ENCODE assay signal across 8 cellular contexts in the genomic region with DNA sequence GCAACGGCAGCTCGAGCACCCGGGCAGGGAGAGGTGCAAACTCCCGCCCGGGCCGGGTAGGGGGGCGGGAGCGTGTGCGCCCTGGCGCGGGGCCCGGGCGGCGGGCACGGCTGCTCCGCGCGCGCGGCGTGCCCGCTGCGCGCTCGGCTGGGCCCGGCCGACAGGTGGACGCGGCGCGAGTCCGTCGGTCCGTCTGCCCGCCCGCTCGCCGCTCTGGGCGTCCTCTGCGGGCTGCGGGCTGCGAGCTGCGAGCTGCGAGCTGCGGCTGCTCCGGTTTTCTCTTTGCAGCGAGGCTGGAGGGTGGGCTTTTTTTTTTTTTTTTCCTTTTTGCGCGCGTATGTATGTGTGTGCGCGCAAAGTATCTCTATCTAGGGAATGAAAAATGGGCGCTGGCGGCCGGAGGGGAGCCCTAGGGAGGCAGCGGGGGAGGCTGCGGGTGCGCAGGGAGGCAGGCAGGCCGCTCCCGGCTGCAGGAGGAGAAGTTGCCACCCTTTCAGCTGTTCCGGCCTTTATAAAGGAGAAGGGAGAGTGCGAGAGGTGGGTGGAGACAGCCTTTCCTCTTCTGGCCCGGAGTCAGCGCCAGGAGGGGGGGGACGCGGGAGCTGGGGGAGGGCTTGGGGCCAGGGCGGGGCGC. TPM values are rescaled to one million over a fixed set of nuclear protein-coding genes. Genes with fewer than 3 reads are reported as not detected.
A peak's percentile ranks its signal among the peaks of the same experiment; 100 is the strongest.
DNase-seq lines count a peak whose midpoint lies in the region; ATAC-seq and TF ChIP-seq lines count a peak whose summit lies in the region.

A gene (minus strand): TSS at position 487 of the 634 bp plus-strand sequence. CDS start 1,019 bp downstream, outside the sequence.

- CTCF ChIA-PET in MCF 10A (lab: Yijun Ruan, JAX): no interaction called here
- CTCF ChIA-PET in GM10248 (lab: Yijun Ruan, JAX): interaction anchor here (0.8 kb wide), 1 partner anchor 24 kb away, joined by 3 read pairs; no protein-coding TSS in a partner anchor

- intact Hi-C loops in MCF 10A (cut with micrococcal nuclease): no loop called here

- BruUV-seq in MCF 10A (replicated peaks; lab: Mats Ljungman, UMichigan): no TSS peak

- H3K27me3 Mint-ChIP-seq in MCF 10A (ENCODE audit: insufficient read depth, unreplicated experiment): peaks cover 41% of the 10 kb centered on the region

- peak within 1 kb of the TSS; percentile 71 for H3K4me3 Mint-ChIP-seq in MCF 10A (ENCODE audit: unreplicated experiment)
- peak within 1 kb of the TSS; percentile 93 for H3K4me3 Mint-ChIP-seq in stimulated activated effector memory CD8-positive, alpha-beta T cell treated with anti-CD3 and anti-CD28 coated beads, Interleukin-12 subunit alpha, Interleukin-12 subunit beta, amount 100 ng/mL, for 72 hours

- H3K36me3 Mint-ChIP-seq in MCF 10A (ENCODE audit: insufficient read depth, unreplicated experiment): no peaks in the 10 kb centered on the region
- H3K36me3 Mint-ChIP-seq in stimulated activated effector memory CD8-positive, alpha-beta T cell treated with anti-CD3 and anti-CD28 coated beads, Interleukin-12 subunit alpha, Interleukin-12 subunit beta, amount 100 ng/mL, for 72 hours: peaks cover 16% of the 10 kb centered on the region

- no peaks in the 10 kb centered on the region for H3K9me3 Mint-ChIP-seq in MCF 10A (ENCODE audit: unreplicated experiment)
- no peaks in the 10 kb centered on the region for H3K9me3 Mint-ChIP-seq in stimulated activated effector memory CD8-positive, alpha-beta T cell treated with anti-CD3 and anti-CD28 coated beads, Interleukin-12 subunit alpha, Interleukin-12 subunit beta, amount 100 ng/mL, for 72 hours

- POLR2A ChIA-PET in MCF 10A (lab: Yijun Ruan, JAX) (interaction anchor here (0.5 to 1.7 kb wide), 4 partner anchors 9 to 1502 kb away, joined by 3 to 8 read pairs (median 4); no protein-coding TSS in a partner anchor), GM10248 (lab: Yijun Ruan, JAX) (no interaction called here)

- H3K4me1 Mint-ChIP-seq in MCF 10A (ENCODE audit: insufficient read depth, unreplicated experiment): peaks cover 28% of the 10 kb centered on the region
- peaks cover 43% of the 10 kb centered on the region for H3K4me1 Mint-ChIP-seq in stimulated activated effector memory CD8-positive, alpha-beta T cell treated with anti-CD3 and anti-CD28 coated beads, Interleukin-12 subunit alpha, Interleukin-12 subunit beta, amount 100 ng/mL, for 72 hours

- peak; percentile 56 for DNase-seq in COLO668 (lab: John Stamatoyannopoulos, UW; ENCODE audit: unreplicated experiment)
- DNase-seq in LoVo (ENCODE audit: low spot score): peak; percentile 39
- DNase-seq in MCF 10A (ENCODE audit: unreplicated experiment): no peak
- DNase-seq in kidney glomerular epithelial cell (lab: John Stamatoyannopoulos, UW): peak; percentile 60
- no peak for DNase-seq in stimulated activated effector memory CD8-positive, alpha-beta T cell treated with anti-CD3 and anti-CD28 coated beads, Interleukin-12 subunit alpha, Interleukin-12 subunit beta, amount 100 ng/mL, for 72 hours (ENCODE audit: low spot score in 2 of 2)
- DNase-seq in NK-92 (lab: John Stamatoyannopoulos, UW; ENCODE audit: unreplicated experiment): no peak
- DNase-seq in NCI-H1694 treated with DMSO at 0.1 percent for 48 hours (lab: John Stamatoyannopoulos, UW): no peak
- DNase-seq in GM10248 (ENCODE audit: extremely low spot score): no peak

- no peak within 1 kb of the TSS for H3K27ac Mint-ChIP-seq in MCF 10A (ENCODE audit: low read depth, unreplicated experiment)
- no peak within 1 kb of the TSS for H3K27ac Mint-ChIP-seq in stimulated activated effector memory CD8-positive, alpha-beta T cell treated with anti-CD3 and anti-CD28 coated beads, Interleukin-12 subunit alpha, Interleukin-12 subunit beta, amount 100 ng/mL, for 72 hours

- no peak for ATAC-seq in stimulated activated effector memory CD8-positive, alpha-beta T cell treated with anti-CD3 and anti-CD28 coated beads, Interleukin-12 subunit alpha, Interleukin-12 subunit beta, amount 100 ng/mL, for 72 hours

- no peak for TF ChIP-seq CTCF in MCF 10A (IDR thresholded peaks at IDR 0.05; ENCODE audit: unreplicated experiment)
- TF ChIP-seq CTCF in GM10248 (IDR thresholded peaks at IDR 0.05; ENCODE audit: control extremely low read depth, extremely low read depth, low read depth, missing control alignments): no peak

RNA-seq across cellular contexts. Expression of the gene that starts here (rescaled TPM):
- 0.29 and 0.37 TPM in 2 replicates for total RNA-seq in MCF 10A (2022)

Comparison
In these comparisons a context has a peak if more than half of its experiments do, and no peak if none do; other contexts are left out.
1. DNase-seq: peak in COLO668 (single experiment), LoVo (single experiment) and kidney glomerular epithelial cell (single experiment); none in MCF 10A (single experiment), stimulated activated effector memory CD8-positive, alpha-beta T cell treated with anti-CD3 and anti-CD28 coated beads, Interleukin-12 subunit alpha, Interleukin-12 subunit beta, amount 100 ng/mL, for 72 hours (0 of 2), NK-92 (single experiment), NCI-H1694 treated with DMSO at 0.1 percent for 48 hours (single experiment) and GM10248 (single experiment).